ENCODE assay signal across 1 cellular context in genomic region chr2:159774370-159774990, GRCh38.
TF ChIP-seq lines count a peak whose summit lies in the region.

No MANE protein-coding gene starts in this region.

TF ChIP-seq in IMR-90, 13 proteins besides CTCF, POLR2A, EP300 and RAD21 (continued from another document):
- TF ChIP-seq USF2 (IDR thresholded peaks at IDR 0.05; ENCODE audit: low read depth, low read length) (no peak), MAFK (IDR thresholded peaks at IDR 0.05; ENCODE audit: low read depth, low read length) (no peak), CHD1 (IDR thresholded peaks at IDR 0.05; ENCODE audit: low read depth, low read length) (no peak), RFX5 (IDR thresholded peaks at IDR 0.05; ENCODE audit: low read depth, low read length) (no peak), FOS (IDR thresholded peaks at IDR 0.05; ENCODE audit: low read depth, low read length) (no peak), MAZ (IDR thresholded peaks at IDR 0.05; ENCODE audit: borderline replicate concordance, low read depth, low read length) (no peak), MXI1 (IDR thresholded peaks at IDR 0.05; ENCODE audit: borderline replicate concordance, low read depth, low read length) (no peak), NFE2L2 (IDR thresholded peaks at IDR 0.05; ENCODE audit: low read depth, low read length) (no peak), CEBPB (IDR thresholded peaks at IDR 0.05; ENCODE audit: low read depth, low read length) (no peak), SMC3 (IDR thresholded peaks at IDR 0.05; ENCODE audit: low read depth, low read length) (no peak)
